In the genomic region with DNA sequence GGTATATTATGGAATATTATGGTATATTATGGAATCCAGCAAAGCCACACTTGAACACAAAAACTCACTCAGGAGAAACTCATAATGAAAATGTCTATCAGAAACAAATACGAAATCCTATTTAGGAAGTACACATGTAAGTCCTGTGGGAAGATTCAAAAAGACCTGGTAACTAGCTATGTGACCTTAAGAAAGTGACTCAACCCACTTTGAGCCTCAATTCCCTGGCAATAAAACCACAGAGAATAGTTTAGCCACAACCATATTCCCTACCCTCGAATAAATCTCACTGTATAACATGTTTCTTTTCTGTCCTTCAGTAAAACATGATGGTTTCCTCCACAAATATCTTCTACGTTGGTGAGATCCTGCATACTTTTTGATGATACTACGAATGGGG, we compare ENCODE assay signal across 20 cellular contexts. TPM values are rescaled to one million over a fixed set of nuclear protein-coding genes. Genes with fewer than 3 reads are reported as not detected.
DNase-seq lines count a peak whose midpoint lies in the region; ATAC-seq and TF ChIP-seq lines count a peak whose summit lies in the region.
"Had no signal": no experiment of that assay in that cellular context is flagged by ENCODE, and none has a peak within 500 bp of the region (broad histone marks: within the 10 kb centered on the region; RNA-seq: fewer than 3 reads in every experiment).

No MANE protein-coding gene starts in this region.

- H3K9me3 Mint-ChIP-seq in activated T-cell treated with anti-CD3 and anti-CD28 coated beads, Interleukin-2, amount 50 U/mL, for 72 hours, result no peaks in the 10 kb centered on the region
- H3K9me3 Mint-ChIP-seq: CD4-positive, CD25-positive, alpha-beta regulatory T cell had no signal

- TF ChIP-seq POLR2A in heart left ventricle (IDR thresholded peaks at IDR 0.05), result no peak

- no peaks in the 10 kb centered on the region for H3K27me3 Mint-ChIP-seq in activated T-cell treated with anti-CD3 and anti-CD28 coated beads, Interleukin-2, amount 50 U/mL, for 72 hours (ENCODE audit: low read depth)
- H3K27me3 Mint-ChIP-seq: CD4-positive, CD25-positive, alpha-beta regulatory T cell had no signal

- peaks cover 6 to 13% of the 10 kb centered on the region in 2 donors for H3K36me3 Mint-ChIP-seq in activated T-cell treated with anti-CD3 and anti-CD28 coated beads, Interleukin-2, amount 50 U/mL, for 72 hours (ENCODE audit: insufficient read depth in 2 of 2)

- intact Hi-C loops in heart left ventricle (cut with DNase I), result loop anchor here in 1 of 10 donors (5.0 kb wide), 1 partner anchor 82 kb away; no protein-coding TSS in a partner anchor

- no peak for ATAC-seq in activated T-cell treated with anti-CD3 and anti-CD28 coated beads, Interleukin-2, amount 50 U/mL, for 72 hours (replicated peaks in 1 of 2)
- ATAC-seq in heart left ventricle, result no peak
- ATAC-seq: HCT116 had no signal

- H3K4me1 ChIP-seq in heart left ventricle, result peaks cover 3 to 46% (median 26%) of the 10 kb centered on the region in 12 donors

- peak overlapping the region; percentile 16 for H3K27ac Mint-ChIP-seq in activated T-cell treated with anti-CD3 and anti-CD28 coated beads, Interleukin-2, amount 50 U/mL, for 72 hours

- no peak for TF ChIP-seq CTCF in heart left ventricle (IDR thresholded peaks at IDR 0.05)

- WGBS in heart left ventricle, 4 donors, result 94 to 97% (median 94%) methylated on average over 4 of the region's 4 CpGs

- H3K9me3 ChIP-seq in heart left ventricle, result no peaks in the 10 kb centered on the region
- H3K9me3 ChIP-seq: left lung, prostate gland had no signal

- no peak overlapping the region for H3K4me3 ChIP-seq in H7 (ENCODE audit: insufficient read depth, low read depth, low read length)
- H3K4me3 ChIP-seq in heart left ventricle, result no peak overlapping the region
- H3K4me3 ChIP-seq: left lung, prostate gland had no signal

- H3K27ac ChIP-seq in heart left ventricle, result no peak overlapping the region
- H3K27ac ChIP-seq: left lung, prostate gland had no signal

- DNase-seq in activated T-cell treated with anti-CD3 and anti-CD28 coated beads, Interleukin-2, amount 50 U/mL, for 72 hours, result no peak
- no peak for DNase-seq in activated T-cell treated with anti-CD3 and anti-CD28 coated beads, Interleukin-2, amount 50 U/mL, for 48 hours
- DNase-seq in RPMI7951 (ENCODE audit: low read depth), result peak; percentile 85
- peak; percentile 36 for DNase-seq in glomerular visceral epithelial cell (ENCODE audit: extremely low spot score)
- peak; percentile 63 for DNase-seq in stromal cell of bone marrow (ENCODE audit: low read depth)
- no peak for DNase-seq in H7
- no peak for DNase-seq in heart left ventricle
- no peak for DNase-seq in SIG-M5 treated with dmso at 0.1 percent for 504 hours (lab: John Stamatoyannopoulos, UW; ENCODE audit: unreplicated experiment)
- DNase-seq: activated CD4-positive, alpha-beta T cell treated with anti-CD3 and anti-CD28 coated beads, Interleukin-2, amount 50 U/mL, for 4 hours; amniotic stem cell; CD4-positive, CD25-positive, alpha-beta regulatory T cell; DND-41; left lung; NCI-H1694 treated with DMSO at 0.1 percent for 48 hours; NCI-H345; stimulated activated naive CD4-positive, alpha-beta T cell; SW 1271; trophoblast cell had no signal

- no peak overlapping the region for H3K4me3 Mint-ChIP-seq in activated T-cell treated with anti-CD3 and anti-CD28 coated beads, Interleukin-2, amount 50 U/mL, for 72 hours
- H3K4me3 Mint-ChIP-seq: CD4-positive, CD25-positive, alpha-beta regulatory T cell had no signal

- H3K27me3 ChIP-seq in H7 (ENCODE audit: control insufficient read depth, insufficient read depth, low read length) (no peaks in the 10 kb centered on the region), heart left ventricle (no peaks in the 10 kb centered on the region)
- H3K27me3 ChIP-seq: left lung had no signal

- peaks cover 18% of the 10 kb centered on the region for H3K36me3 ChIP-seq in H7 (replicated peaks; ENCODE audit: control insufficient read depth, insufficient read depth, low read length)
- peaks cover 0 to 70% (median 42%) of the 10 kb centered on the region in 9 donors for H3K36me3 ChIP-seq in heart left ventricle
- H3K36me3 ChIP-seq: prostate gland had no signal

- no peaks in the 10 kb centered on the region for H3K4me1 Mint-ChIP-seq in activated T-cell treated with anti-CD3 and anti-CD28 coated beads, Interleukin-2, amount 50 U/mL, for 72 hours (ENCODE audit: low read depth)

RNA-seq across cellular contexts. Expression of a gene that starts 56.4 kb away (rescaled TPM):
- total RNA-seq in activated T-cell treated with anti-CD3 and anti-CD28 coated beads, Interleukin-2, amount 50 U/mL, for 72 hours, result 10 to 100 TPM; 34.3 to 40.1 TPM
- 26.6 and 36.0 TPM in 2 replicates for total RNA-seq in RPMI7951 (2014; rRNA removed; shearing (Covaris generic))
- 28.1 and 36.2 TPM in 2 replicates for total RNA-seq in H7 (2014; rRNA removed; shearing (Covaris generic))
- 10 to 100 TPM; 21.7 to 46.4 (median 28.9) TPM for total RNA-seq in heart left ventricle
- 10 to 100 TPM; 11.3 to 11.9 TPM for polyA plus RNA-seq in heart left ventricle

Comparison
In these comparisons a context has a peak if more than half of its experiments do, and no peak if none do; other contexts are left out.
1. DNase-seq: peak in RPMI7951 (single experiment), glomerular visceral epithelial cell (single experiment) and stromal cell of bone marrow (single experiment); none in activated T-cell treated with anti-CD3 and anti-CD28 coated beads, Interleukin-2, amount 50 U/mL, for 72 hours (0 of 2), activated T-cell treated with anti-CD3 and anti-CD28 coated beads, Interleukin-2, amount 50 U/mL, for 48 hours (0 of 2), H7 (single experiment), heart left ventricle (0 of 5) and SIG-M5 treated with dmso at 0.1 percent for 504 hours (single experiment).